1 cellular context compared by ENCODE assay signal in the genomic region with DNA sequence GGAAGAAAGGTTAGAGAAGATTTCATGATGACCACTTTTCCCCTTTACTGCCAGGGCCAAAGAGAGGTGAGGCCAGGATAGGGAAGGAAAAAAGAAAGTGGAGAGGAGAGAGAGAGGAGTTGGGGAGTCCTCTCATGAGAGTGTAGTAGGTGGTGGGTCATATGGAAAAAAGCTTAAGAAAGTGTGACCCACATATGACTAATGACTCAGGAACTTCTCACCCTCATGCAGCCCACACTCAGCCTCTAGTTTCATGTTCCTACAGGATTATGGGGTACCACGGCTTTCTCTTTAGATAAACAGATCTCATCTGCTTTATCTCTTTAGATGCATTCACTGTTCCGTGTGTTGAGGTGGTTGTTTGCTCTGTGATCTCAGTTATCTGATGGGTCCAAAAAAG.
TF ChIP-seq lines count a peak whose summit lies in the region.

No MANE protein-coding gene starts in this region.

TF ChIP-seq in IMR-90, 13 proteins besides CTCF, POLR2A, EP300 and RAD21:
- TF ChIP-seq SMC3 (IDR thresholded peaks at IDR 0.05; ENCODE audit: low read depth, low read length): no peak
- 0 out of 2 replicates have a peak, but pooled peaks have one; percentile 4 for TF ChIP-seq FOS (IDR thresholded peaks at IDR 0.05; ENCODE audit: low read depth, low read length)
